8 cellular contexts compared by ENCODE assay signal in the genomic region with DNA sequence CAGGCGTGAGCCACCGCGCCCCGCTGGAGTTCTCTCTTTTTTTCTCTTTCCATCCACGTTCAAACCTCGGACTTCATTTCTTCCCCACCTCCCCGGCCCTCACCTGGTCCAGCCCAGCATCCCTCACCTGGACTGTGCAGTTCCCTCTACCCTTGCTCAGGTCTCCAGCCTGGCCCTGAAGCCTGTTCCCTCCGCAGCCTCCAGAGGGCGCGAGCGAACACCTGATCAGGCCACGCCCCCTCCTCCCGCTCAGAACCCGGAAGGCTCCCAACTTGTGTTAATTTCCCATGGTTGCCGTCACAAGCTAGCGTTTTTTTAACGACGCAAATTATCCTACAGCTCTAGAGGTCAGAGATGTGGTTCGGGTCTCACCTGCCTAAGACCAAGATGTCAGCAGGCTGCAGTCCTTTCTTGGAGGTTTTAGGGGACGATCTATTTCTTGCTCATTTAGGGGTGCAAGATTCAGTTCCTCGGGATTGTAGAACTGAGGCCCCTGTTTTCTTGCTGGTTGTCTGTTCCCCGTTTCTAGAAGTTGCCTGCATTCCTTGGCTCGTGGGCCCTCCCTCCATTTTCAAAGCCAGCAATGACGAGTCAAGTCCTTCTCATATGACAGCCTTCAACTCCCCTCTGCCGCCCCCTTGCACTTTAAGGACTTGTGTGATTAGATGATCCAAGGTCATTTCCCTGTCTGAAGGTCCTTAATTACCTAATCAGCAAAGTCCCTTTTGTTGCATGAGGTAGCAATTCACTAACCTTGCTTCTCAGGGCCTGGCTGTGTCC. TPM values are rescaled to one million over a fixed set of nuclear protein-coding genes. Genes with fewer than 3 reads are reported as not detected.
A peak's percentile ranks its signal among the peaks of the same experiment; 100 is the strongest.
DNase-seq lines count a peak whose midpoint lies in the region; ATAC-seq, FAIRE-seq and TF ChIP-seq lines count a peak whose summit lies in the region.
"Not testable (repeated sequence)": the region's sequence is repeated elsewhere in the genome, so short reads cannot be mapped to it uniquely, and the experiment has no call there.

No MANE protein-coding gene starts in this region.

- H3K27ac Mint-ChIP-seq in activated T-cell treated with anti-CD3 and anti-CD28 coated beads, Interleukin-2, amount 50 U/mL, for 24 hours: peak overlapping the region; percentile 33

- H3K79me2 ChIP-seq in keratinocyte (ENCODE audit: control insufficient read depth, insufficient read depth, low read length): not testable (repeated sequence)

- H3K9me3 ChIP-seq in keratinocyte (ENCODE audit: control insufficient read depth, low read depth, low read length); small intestine (ENCODE audit: control insufficient read depth, low read depth); suprapubic skin: not testable (repeated sequence)

- H3K4me3 Mint-ChIP-seq in activated T-cell treated with anti-CD3 and anti-CD28 coated beads, Interleukin-2, amount 50 U/mL, for 24 hours: peak overlapping the region; percentile 8

- not testable (repeated sequence) for H3K4me1 Mint-ChIP-seq in activated T-cell treated with anti-CD3 and anti-CD28 coated beads, Interleukin-2, amount 50 U/mL, for 24 hours (ENCODE audit: low read depth)

- H3K4me2 ChIP-seq in keratinocyte (ENCODE audit: control insufficient read depth, extremely low read depth, insufficient read depth, low read depth, low read length): peak overlapping the region; percentile 56

- not testable (repeated sequence) for H3K27me3 ChIP-seq in keratinocyte (ENCODE audit: control insufficient read depth, extremely low read depth, insufficient read depth, low read length); small intestine (ENCODE audit: control insufficient read depth in 2 of 2, insufficient read depth in 2 of 2, low read length in 2 of 2); suprapubic skin

- H3K9ac ChIP-seq in keratinocyte (ENCODE audit: control insufficient read depth, extremely low read depth, insufficient read depth, low read length): not testable (repeated sequence)

- not testable (repeated sequence) for DNase-seq in GM12865 (ENCODE audit: low read depth); choroid plexus epithelial cell (ENCODE audit: low read depth); keratinocyte (ENCODE audit: low read depth, low spot score); suprapubic skin (ENCODE audit: low spot score in 2 of 2)
- DNase-seq in T-helper 1 cell: peak; percentile 13 to 58 (median 36)
- peak; percentile 74 for DNase-seq in activated T-cell treated with anti-CD3 and anti-CD28 coated beads, Interleukin-2, amount 50 U/mL, for 24 hours
- peak; percentile 16 for DNase-seq in small intestine

- 24 to 49% (median 39%) methylated on average over 12 to 24 of the region's 25 CpGs for WGBS in small intestine, 3 donors
- WGBS in suprapubic skin: 59% methylated on average over 14 of the region's 25 CpGs

- not testable (repeated sequence) for H3K36me3 ChIP-seq in keratinocyte (ENCODE audit: control insufficient read depth in 2 of 2, extremely low read depth in 1 of 2, insufficient read depth in 2 of 2, low read length in 2 of 2); small intestine (ENCODE audit: control insufficient read depth in 2 of 2, insufficient read depth in 2 of 2, low read length in 2 of 2); suprapubic skin

- not testable (repeated sequence) for H3K27me3 Mint-ChIP-seq in activated T-cell treated with anti-CD3 and anti-CD28 coated beads, Interleukin-2, amount 50 U/mL, for 24 hours

- TF ChIP-seq POLR2A in suprapubic skin (IDR thresholded peaks at IDR 0.05): not testable (repeated sequence)

- H3K27ac ChIP-seq in keratinocyte (ENCODE audit: control insufficient read depth, insufficient read depth, low read length); suprapubic skin: not testable (repeated sequence)
- H3K27ac ChIP-seq in small intestine (ENCODE audit: low read depth in 1 of 2, low read length in 1 of 2): peak overlapping the region; percentile 41 to 54

- not testable (repeated sequence) for TF ChIP-seq EP300 in suprapubic skin (IDR thresholded peaks at IDR 0.05)

- H3K9me3 Mint-ChIP-seq in activated T-cell treated with anti-CD3 and anti-CD28 coated beads, Interleukin-2, amount 50 U/mL, for 24 hours: not testable (repeated sequence)

- peak overlapping the region; percentile 79 for H2AFZ ChIP-seq in keratinocyte (ENCODE audit: control insufficient read depth, low read length)

- H3K4me3 ChIP-seq in GM12865 (ENCODE audit: low read depth, low read length) (peak overlapping the region; percentile 28; the same call in 1 of the 2 replicates), keratinocyte (ENCODE audit: control insufficient read depth in 2 of 3, extremely low read depth in 1 of 3, insufficient read depth in 2 of 3, low read depth in 1 of 3, low read length in 3 of 3) (peak overlapping the region in 1 of 3 experiments; percentile 27), suprapubic skin (peak overlapping the region; percentile 22)
- H3K4me3 ChIP-seq in choroid plexus epithelial cell (ENCODE audit: low read depth, low read length); small intestine (ENCODE audit: low read depth in 1 of 2, low read length in 2 of 2): not testable (repeated sequence)

- H3K9me1 ChIP-seq in keratinocyte (ENCODE audit: control insufficient read depth, extremely low read depth, insufficient read depth, low read length): not testable (repeated sequence)

- TF ChIP-seq CTCF in GM12865 (IDR thresholded peaks at IDR 0.05; ENCODE audit: insufficient read depth, low read depth, low read length, missing control alignments): peak; percentile 37
- peak; percentile 26 for TF ChIP-seq CTCF in choroid plexus epithelial cell (conservative IDR thresholded peaks at IDR 0.05; ENCODE audit: low read depth, low read length)
- peak in 1 of 3 experiments; percentile 34 for TF ChIP-seq CTCF in keratinocyte (optimal IDR thresholded peaks at IDR 0.05 in 1 of 3, IDR thresholded peaks at IDR 0.05 in 1 of 3, conservative IDR thresholded peaks at IDR 0.05 in 1 of 3; ENCODE audit: extremely low read depth in 1 of 3, insufficient read depth in 2 of 3, low read length in 3 of 3)
- TF ChIP-seq CTCF in suprapubic skin (IDR thresholded peaks at IDR 0.05): peak in 1 of 2 donors; percentile 60

- ATAC-seq in HG03342 (IDR thresholded peaks at IDR 0.05; ENCODE audit: unreplicated experiment): peak; percentile 67

- not testable (repeated sequence) for H3K4me1 ChIP-seq in keratinocyte (ENCODE audit: control insufficient read depth, extremely low read depth, insufficient read depth, low read length); small intestine (ENCODE audit: control insufficient read depth in 2 of 2, insufficient read depth in 1 of 2, low read depth in 1 of 2, low read length in 1 of 2); suprapubic skin

- dilution Hi-C loops in keratinocyte (cut with MboI; ENCODE audit: extremely low pct_ligation_motif_present, low sequenced_read_pairs): not testable (repeated sequence)

- not testable (repeated sequence) for H3K36me3 Mint-ChIP-seq in activated T-cell treated with anti-CD3 and anti-CD28 coated beads, Interleukin-2, amount 50 U/mL, for 24 hours (ENCODE audit: low read depth)

- FAIRE-seq in keratinocyte (lab: Jason Lieb, UNC); small intestine (lab: Jason Lieb, UNC): not testable (repeated sequence)

- H4K20me1 ChIP-seq in keratinocyte (ENCODE audit: control insufficient read depth, extremely low read depth, insufficient read depth, low read length): not testable (repeated sequence)

RNA-seq across cellular contexts. Expression of a gene that starts 59.9 kb away (rescaled TPM):
- 5.0 to 9.9 TPM (median 6.9 TPM) in 3 replicates for polyA plus RNA-seq in keratinocyte
- 36.5 TPM for polyA plus RNA-seq in keratinocyte (2011; ENCODE audit: low read depth)
- polyA plus RNA-seq in keratinocyte (2011; cell fraction: cytosol; rRNA removed): 2.7 and 5.8 TPM in 2 replicates
- polyA plus RNA-seq in keratinocyte (2011; cell fraction: nucleus; rRNA removed): 16.2 and 18.2 TPM in 2 replicates
- 4.6 and 12.7 TPM in 2 replicates for polyA plus RNA-seq in keratinocyte (2012; ENCODE audit: low replicate concordance)
- polyA minus RNA-seq in keratinocyte: 2.8 to 13.8 TPM (median 13.4 TPM) in 3 replicates
- polyA minus RNA-seq in keratinocyte (2011; cell fraction: cytosol; rRNA and poly(A)+ RNA removed): not detected
- polyA minus RNA-seq in keratinocyte (2011; cell fraction: nucleus; rRNA and poly(A)+ RNA removed): 14.0 and 17.9 TPM in 2 replicates
- polyA plus RNA-seq in small intestine: 10 to 100 TPM in 1 of 3 donors, 1 to 10 TPM in 2; 8.6 to 18.8 (median 9.2) TPM
- 100 to 1,000 TPM in 1 of 4 donors, 10 to 100 TPM in 3; 17.8 to 116 (median 30.2) TPM for total RNA-seq in suprapubic skin
